19 cellular contexts compared by ENCODE assay signal in the genomic region with DNA sequence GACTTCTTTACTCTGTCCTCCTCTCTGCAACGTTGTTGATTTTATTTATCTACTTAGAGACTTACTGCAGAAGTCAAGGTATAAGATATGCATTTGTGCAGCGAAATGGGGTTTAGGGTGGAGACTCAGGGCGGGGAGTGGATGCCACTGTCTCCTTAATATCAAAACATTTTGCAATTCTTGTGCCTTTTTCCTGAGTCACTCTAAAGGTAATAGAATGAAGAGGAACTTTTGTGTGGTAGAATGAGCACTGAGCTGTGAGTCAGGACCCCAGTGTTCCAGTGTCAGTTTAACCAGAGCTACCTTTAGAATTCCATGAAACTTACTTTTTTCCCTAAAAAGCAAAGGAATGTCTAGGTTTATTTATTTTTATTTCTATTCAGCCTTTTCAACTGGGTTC.
DNase-seq lines count a peak whose midpoint lies in the region; ATAC-seq lines count a peak whose summit lies in the region.
"Had no signal": no experiment of that assay in that cellular context is flagged by ENCODE, and none has a peak within 500 bp of the region (broad histone marks: within the 10 kb centered on the region; RNA-seq: fewer than 3 reads in every experiment).

No MANE protein-coding gene starts in this region.

- H3K9me3 ChIP-seq in adipocyte (ENCODE audit: control insufficient read depth, low read length) = no peaks in the 10 kb centered on the region
- H3K9me3 ChIP-seq: gastrocnemius medialis had no signal

- H3K4me1 ChIP-seq in adipocyte (ENCODE audit: control insufficient read depth, insufficient read depth, low read length) = peaks cover 41% of the 10 kb centered on the region

- no peak overlapping the region for H3K4me3 ChIP-seq in adipocyte (ENCODE audit: low read length)
- H3K4me3 ChIP-seq: gastrocnemius medialis, K562 had no signal

- no peaks in the 10 kb centered on the region for H3K36me3 ChIP-seq in adipocyte (ENCODE audit: control insufficient read depth, insufficient read depth, low read length, severe bottlenecking)
- H3K36me3 ChIP-seq: gastrocnemius medialis had no signal

- H3K9ac ChIP-seq in adipocyte (ENCODE audit: low read length) = no peak overlapping the region

- ATAC-seq in GM18870 (IDR thresholded peaks at IDR 0.05; ENCODE audit: unreplicated experiment) = no peak
- ATAC-seq: activated CD4-positive, CD25-positive, alpha-beta regulatory T cell treated with anti-CD3 and anti-CD28 coated beads, Interleukin-2, amount 50 U/mL, for 24 hours; gastrocnemius medialis; K562; right cardiac atrium had no signal

- DNase-seq in EL = peak; percentile 26
- DNase-seq in HT1080 (ENCODE audit: low read depth) = peak; percentile 17
- DNase-seq in adipocyte (ENCODE audit: low read depth) = peak; percentile 25
- DNase-seq in kidney tubule cell (ENCODE audit: low spot score) = peak; percentile 25
- no peak for DNase-seq in RKO (ENCODE audit: low spot score)
- no peak for DNase-seq in stimulated activated CD4-positive, alpha-beta T cell treated with anti-CD3 and anti-CD28 coated beads, Interleukin-2, amount 100 ng/mL, for 24 hours
- DNase-seq: activated CD8-positive, alpha-beta memory T cell treated with anti-CD3 and anti-CD28 coated beads for 24 hours; amniotic stem cell; caudate nucleus; CD4-positive, CD25-positive, alpha-beta regulatory T cell; dermis blood vessel endothelial cell; gastrocnemius medialis; GDM1; NCI-H1694; NCI-H2227 treated with DMSO at 0.1 percent for 48 hours; right cardiac atrium had no signal

- no peaks in the 10 kb centered on the region for H3K27me3 ChIP-seq in adipocyte (replicated peaks; ENCODE audit: control insufficient read depth, insufficient read depth, low read length)
- H3K27me3 ChIP-seq: gastrocnemius medialis had no signal

Comparison
In these comparisons a context has a peak if more than half of its experiments do, and no peak if none do; other contexts are left out.
1. DNase-seq: peak in EL (single experiment), HT1080 (single experiment), adipocyte (single experiment) and kidney tubule cell (single experiment); none in RKO (single experiment) and stimulated activated CD4-positive, alpha-beta T cell treated with anti-CD3 and anti-CD28 coated beads, Interleukin-2, amount 100 ng/mL, for 24 hours (0 of 2).